Comparison of ENCODE assay signal across 1 cellular context in genomic region chr6:147095316-147095715, GRCh38.
TF ChIP-seq lines count a peak whose summit lies in the region.

No MANE protein-coding gene starts in this region.

TF ChIP-seq in IMR-90, 13 proteins besides CTCF, POLR2A, EP300 and RAD21 (continued from another document):
- TF ChIP-seq RCOR1 (IDR thresholded peaks at IDR 0.05; ENCODE audit: insufficient replicate concordance, low read length), result no peak
- TF ChIP-seq FOS (IDR thresholded peaks at IDR 0.05; ENCODE audit: low read depth, low read length), result no peak
- TF ChIP-seq NFE2L2 (IDR thresholded peaks at IDR 0.05; ENCODE audit: low read depth, low read length), result no peak
- no peak for TF ChIP-seq CHD1 (IDR thresholded peaks at IDR 0.05; ENCODE audit: low read depth, low read length)
- TF ChIP-seq, protein P1, sequence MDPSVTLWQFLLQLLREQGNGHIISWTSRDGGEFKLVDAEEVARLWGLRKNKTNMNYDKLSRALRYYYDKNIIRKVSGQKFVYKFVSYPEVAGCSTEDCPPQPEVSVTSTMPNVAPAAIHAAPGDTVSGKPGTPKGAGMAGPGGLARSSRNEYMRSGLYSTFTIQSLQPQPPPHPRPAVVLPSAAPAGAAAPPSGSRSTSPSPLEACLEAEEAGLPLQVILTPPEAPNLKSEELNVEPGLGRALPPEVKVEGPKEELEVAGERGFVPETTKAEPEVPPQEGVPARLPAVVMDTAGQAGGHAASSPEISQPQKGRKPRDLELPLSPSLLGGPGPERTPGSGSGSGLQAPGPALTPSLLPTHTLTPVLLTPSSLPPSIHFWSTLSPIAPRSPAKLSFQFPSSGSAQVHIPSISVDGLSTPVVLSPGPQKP (IDR thresholded peaks at IDR 0.05; ENCODE audit: borderline replicate concordance, low read depth, low read length), result no peak
